1 cellular context compared by ENCODE assay signal in genomic region chr17:4341616-4341977, GRCh38.
A peak's percentile ranks its signal among the peaks of the same experiment; 100 is the strongest.
TF ChIP-seq lines count a peak whose summit lies in the region.

No MANE protein-coding gene starts in this region.

TF ChIP-seq in K562, 482 proteins besides CTCF, POLR2A, EP300 and RAD21 (continued from another document):
- no peak for TF ChIP-seq CHAMP1 (IDR thresholded peaks at IDR 0.05)
- TF ChIP-seq ZNF174 (CRISPR knock-in tag; IDR thresholded peaks at IDR 0.05): no peak
- TF ChIP-seq CTBP1 (IDR thresholded peaks at IDR 0.05; ENCODE audit: borderline replicate concordance): peak; percentile 50; the same call in 1 of the 2 replicates
- peak; percentile 73 for TF ChIP-seq DPF2 (IDR thresholded peaks at IDR 0.05)
- TF ChIP-seq PTRF (tag; IDR thresholded peaks at IDR 0.05): no peak
- no peak for TF ChIP-seq TRIM24 (IDR thresholded peaks at IDR 0.05)
- TF ChIP-seq PRDM10 (IDR thresholded peaks at IDR 0.05; ENCODE audit: partially characterized antibody): peak; percentile 81
- no peak for TF ChIP-seq SRSF7 (optimal IDR thresholded peaks at IDR 0.05; ENCODE audit: low read depth, low read length)
- TF ChIP-seq DACH1 (IDR thresholded peaks at IDR 0.05; ENCODE audit: partially characterized antibody): peak; percentile 80
- no peak for TF ChIP-seq ZBED1 (IDR thresholded peaks at IDR 0.05)
- TF ChIP-seq NELFE (IDR thresholded peaks at IDR 0.05; ENCODE audit: insufficient read depth, insufficient read length): no peak
- TF ChIP-seq ZNF740 (CRISPR knock-in tag; IDR thresholded peaks at IDR 0.05): no peak
- TF ChIP-seq ZNF740 (tag; IDR thresholded peaks at IDR 0.05): no peak
- no peak for TF ChIP-seq ZNF23 (CRISPR knock-in tag; IDR thresholded peaks at IDR 0.05)
- no peak for TF ChIP-seq ZNF232 (CRISPR knock-in tag; IDR thresholded peaks at IDR 0.05)
- TF ChIP-seq RFX1 (IDR thresholded peaks at IDR 0.05): no peak
- no peak for TF ChIP-seq PRPF4 (IDR thresholded peaks at IDR 0.05; ENCODE audit: insufficient read depth, low read depth, low read length, poor library complexity, severe bottlenecking)
- TF ChIP-seq THRAP3 (IDR thresholded peaks at IDR 0.05; ENCODE audit: borderline replicate concordance): no peak
- no peak for TF ChIP-seq ZNF407 (IDR thresholded peaks at IDR 0.05; ENCODE audit: low read depth)
- peak; percentile 72 for TF ChIP-seq MEIS2 (IDR thresholded peaks at IDR 0.05; ENCODE audit: partially characterized antibody)
- no peak for TF ChIP-seq ARID3A (IDR thresholded peaks at IDR 0.05; ENCODE audit: borderline replicate concordance, low read depth, low read length)
- peak; percentile 58; the same call in 1 of the 2 replicates for TF ChIP-seq ARID1B (IDR thresholded peaks at IDR 0.05)
- TF ChIP-seq LEF1 (IDR thresholded peaks at IDR 0.05): no peak
- TF ChIP-seq TEAD4 (IDR thresholded peaks at IDR 0.05; ENCODE audit: low read length): no peak
- TF ChIP-seq TEAD4 (CRISPR knock-in tag; IDR thresholded peaks at IDR 0.05; ENCODE audit: borderline replicate concordance): no peak
- TF ChIP-seq MEF2A (IDR thresholded peaks at IDR 0.05; ENCODE audit: control insufficient read depth, low read depth, low read length): no peak
- peak; percentile 89 for TF ChIP-seq EHMT2 (IDR thresholded peaks at IDR 0.05)
- peak; percentile 74 for TF ChIP-seq HMBOX1 (IDR thresholded peaks at IDR 0.05)
- no peak for TF ChIP-seq MECOM (CRISPR knock-in tag; IDR thresholded peaks at IDR 0.05)
- no peak for TF ChIP-seq NONO (IDR thresholded peaks at IDR 0.05; ENCODE audit: low read depth in 2 of 2, low read length in 1 of 2)
- TF ChIP-seq CAMTA2 (CRISPR knock-in tag; conservative IDR thresholded peaks at IDR 0.05): no peak
- no peak for TF ChIP-seq CXXC5 (CRISPR knock-in tag; IDR thresholded peaks at IDR 0.05)
- no peak for TF ChIP-seq ZBTB11 (CRISPR knock-in tag; IDR thresholded peaks at IDR 0.05)
- no peak for TF ChIP-seq GATA2 (CRISPR knock-in tag; IDR thresholded peaks at IDR 0.05)
TF ChIP-seq in K562: peak in this region for 22.
